8 cellular contexts compared by ENCODE assay signal in genomic region chr19:36528194-36528920, GRCh38. TPM values are rescaled to one million over a fixed set of nuclear protein-coding genes. Genes with fewer than 3 reads are reported as not detected.
DNase-seq lines count a peak whose midpoint lies in the region; TF ChIP-seq lines count a peak whose summit lies in the region.

TSS of gene ZNF260 (minus strand) at chr19:36528271. CDS start at chr19:36515238, 13,033 bp downstream.

- no peaks in the 10 kb centered on the region for H3K9me3 ChIP-seq in neutrophil

- peak within 1 kb of the TSS; percentile 61 for H3K27ac ChIP-seq in neutrophil
- peak within 1 kb of the TSS; percentile 96 for H3K27ac ChIP-seq in substantia nigra (ENCODE audit: low read depth, low read length, poor library complexity, severe bottlenecking)

- DNase-seq in GF-D8 (lab: John Stamatoyannopoulos, UW), result peak; percentile 79
- DNase-seq in HEK293T (ENCODE audit: extremely low spot score), result peak; percentile 88
- peak; percentile 96 for DNase-seq in NAMALWA (ENCODE audit: low spot score)
- peak; percentile 92 for DNase-seq in SK-N-DZ (ENCODE audit: low spot score)
- DNase-seq in activated naive CD4-positive, alpha-beta T cell treated with anti-CD3 and anti-CD28 coated beads, Interleukin-2, amount 50 U/mL, for 16 hours, result peak; percentile 93
- peak; percentile 94 for DNase-seq in germinal center (ENCODE audit: low spot score)
- peak; percentile 84 to 99 (median 96) for DNase-seq in substantia nigra (lab: John Stamatoyannopoulos, UW)

- no peak for TF ChIP-seq CTCF in neutrophil (IDR thresholded peaks at IDR 0.05)

- POLR2A ChIA-PET in HEK293T (lab: Yijun Ruan, JAX), result interaction anchor here (0.6 to 2.4 kb wide), 13 partner anchors 10 to 689 kb away, joined by 3 to 22 read pairs (median 4); partner anchors contain the start of genes ZFP14, ZNF345, ZNF382 and ZNF383

- H3K4me1 ChIP-seq in neutrophil (ENCODE audit: control insufficient read depth in 1 of 2, insufficient read depth in 1 of 2, low read depth in 1 of 2, low read length in 1 of 2), result peaks cover 13 to 16% of the 10 kb centered on the region in 2 experiments

- no peaks in the 10 kb centered on the region for H3K27me3 ChIP-seq in neutrophil

- H3K36me3 ChIP-seq in neutrophil, result no peaks in the 10 kb centered on the region

- peak within 1 kb of the TSS; percentile 74 to 92 for H3K4me3 ChIP-seq in neutrophil (ENCODE audit: low read depth in 1 of 2, low read length in 1 of 2)

- CTCF ChIA-PET in HEK293T (lab: Yijun Ruan, JAX), result interaction anchor here (0.5 kb wide), 1 partner anchor 23 kb away, joined by 3 read pairs; no protein-coding TSS in a partner anchor

TF ChIP-seq in HEK293T, 16 proteins besides CTCF, POLR2A, EP300 and RAD21:
- TF ChIP-seq ELF4 (IDR thresholded peaks at IDR 0.05), result peak; percentile 42
- TF ChIP-seq BHLHE40 (IDR thresholded peaks at IDR 0.05; ENCODE audit: borderline replicate concordance), result no peak
- TF ChIP-seq NFRKB (IDR thresholded peaks at IDR 0.05), result 0 out of 2 replicates have a peak, but pooled peaks have one; percentile 53
- TF ChIP-seq L3MBTL2 (conservative IDR thresholded peaks at IDR 0.05), result peak; percentile 85

RNA-seq across cellular contexts. Expression of gene ZNF260, which starts in this region (rescaled TPM):
- polyA plus RNA-seq in SK-N-DZ (2014; cell fraction: cytosol; rRNA removed), result 15.9 and 19.7 TPM in 2 replicates
- polyA plus RNA-seq in SK-N-DZ (2014; cell fraction: nucleus; rRNA removed), result 8.2 and 8.9 TPM in 2 replicates

Comparison
In these comparisons a context has a peak if more than half of its experiments do, and no peak if none do; other contexts are left out.
1. Peak in every context shown above with its lines: DNase-seq, H3K4me3 ChIP-seq and H3K27ac ChIP-seq.